ENCODE assay signal across 8 cellular contexts in the genomic region with DNA sequence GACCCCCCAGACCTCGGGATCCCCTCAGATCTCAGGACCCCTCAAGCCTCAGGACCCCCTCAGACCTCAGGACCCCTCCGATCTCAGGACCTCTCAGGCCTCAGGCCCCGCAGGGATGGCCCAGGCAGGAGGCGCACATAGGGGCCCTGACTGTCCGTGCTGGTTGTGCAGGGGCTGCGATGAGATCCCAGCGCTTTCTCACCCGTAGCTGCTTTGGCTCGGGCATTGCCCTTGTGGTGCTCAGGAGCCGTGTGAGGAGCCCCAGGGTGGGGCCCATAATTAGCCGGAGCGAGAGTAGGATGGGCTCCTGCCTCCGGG. TPM values are rescaled to one million over a fixed set of nuclear protein-coding genes. Genes with fewer than 3 reads are reported as not detected.
DNase-seq lines count a peak whose midpoint lies in the region; ATAC-seq and TF ChIP-seq lines count a peak whose summit lies in the region.

No MANE protein-coding gene starts in this region.

- peaks cover 10% of the 10 kb centered on the region for H3K36me3 Mint-ChIP-seq in WTC11

- peak overlapping the region; percentile 56 for H3K4me3 Mint-ChIP-seq in WTC11

- H4K20me1 ChIP-seq in GM23248 (ENCODE audit: insufficient read depth), result no peaks in the 10 kb centered on the region; the same call in 1 of the 2 replicates

- peaks cover 4% of the 10 kb centered on the region; the same call in 1 of the 2 replicates for H3K9me3 Mint-ChIP-seq in WTC11

- peak overlapping the region; percentile 72 for H3K4me2 ChIP-seq in GM23248 (ENCODE audit: unreplicated experiment)

- POLR2A ChIA-PET in WTC11 (lab: Charles Lee), result interaction anchor here (1.6 kb wide), 1 partner anchor 10 kb away, joined by 6 read pairs; no protein-coding TSS in a partner anchor

- peak overlapping the region; percentile 84 for H2AFZ ChIP-seq in GM23248

- H3K9ac ChIP-seq in GM23248, result peak overlapping the region; percentile 97

- H3K27ac ChIP-seq in GM23248 (peak overlapping the region; percentile 64), left ventricle myocardium inferior (replicated peaks) (peak overlapping the region; percentile 92)

- no peaks in the 10 kb centered on the region; the same call in 1 of the 2 replicates for H3K27me3 Mint-ChIP-seq in WTC11 (ENCODE audit: low read depth)

- no peak overlapping the region for H3K27ac Mint-ChIP-seq in WTC11

- CTCF ChIA-PET in WTC11 (lab: Charles Lee), result interaction anchor here (0.9 to 1.7 kb wide), 5 partner anchors 10 to 144 kb away, joined by 3 to 7 read pairs (median 5); no protein-coding TSS in a partner anchor

- in situ Hi-C loops in GM23248 (cut with MboI), result no loop called here

- H3K9me2 ChIP-seq in GM23248 (ENCODE audit: insufficient read depth), result no peaks in the 10 kb centered on the region

- peaks cover 5% of the 10 kb centered on the region; the same call in 1 of the 2 replicates for H3F3A ChIP-seq in GM23248 (ENCODE audit: insufficient read depth)

- WGBS in GM23248 (ENCODE audit: low coverage in 1 of 2, low lambda C conversion rate in 2 of 2, missing lambda C conversion rate in 2 of 2), 2 experiments, result 35 to 47% methylated on average over 11 to 13 of the region's 13 CpGs

- TF ChIP-seq CTCF in WTC11 (IDR thresholded peaks at IDR 0.05) (no peak), left ventricle myocardium inferior (IDR thresholded peaks at IDR 0.05; ENCODE audit: borderline replicate concordance) (no peak)

- peaks cover 38% of the 10 kb centered on the region for H3K79me2 ChIP-seq in GM23248 (ENCODE audit: insufficient read depth)

- H3K4me1 Mint-ChIP-seq in WTC11, result peaks cover 29% of the 10 kb centered on the region

- H3K36me3 ChIP-seq in GM23248 (ENCODE audit: low read depth), result no peaks in the 10 kb centered on the region; the same call in 1 of the 2 replicates
- H3K36me3 ChIP-seq in left ventricle myocardium inferior, result peaks cover 12% of the 10 kb centered on the region

- peak; percentile 22 for DNase-seq in GM23248
- peak; percentile 27 for DNase-seq in WTC11 (ENCODE audit: low spot score)
- DNase-seq in left ventricle myocardium inferior, result no peak
- DNase-seq in skeletal muscle cell (ENCODE audit: low read depth), result no peak
- no peak for DNase-seq in NCI-H748 treated with DMSO at 0.1 percent for 48 hours (lab: John Stamatoyannopoulos, UW)

- H3K4me1 ChIP-seq in GM23248 (ENCODE audit: insufficient read depth) (peaks cover 10% of the 10 kb centered on the region), left ventricle myocardium inferior (peaks cover 26% of the 10 kb centered on the region)

- intact Hi-C loops in left ventricle myocardium inferior (cut with micrococcal nuclease), result no loop called here

- peak overlapping the region; percentile 83 for H3K4me3 ChIP-seq in GM23248
- H3K4me3 ChIP-seq in left ventricle myocardium inferior, result peak overlapping the region; percentile 79
- peak overlapping the region; percentile 67 for H3K4me3 ChIP-seq in skeletal muscle cell (ENCODE audit: low read depth, low read length)

- no peaks in the 10 kb centered on the region for H3K9me3 ChIP-seq in GM23248 (ENCODE audit: low read depth)
- H3K9me3 ChIP-seq in left ventricle myocardium inferior (replicated peaks), result no peaks in the 10 kb centered on the region

- H3K27me3 ChIP-seq in GM23248 (replicated peaks; ENCODE audit: insufficient read depth), result no peaks in the 10 kb centered on the region
- no peaks in the 10 kb centered on the region for H3K27me3 ChIP-seq in left ventricle myocardium inferior (ENCODE audit: low read depth)

- ATAC-seq in WTC11 (peak; percentile 6), HG03442 (IDR thresholded peaks at IDR 0.05; ENCODE audit: unreplicated experiment) (no peak), GM21619 (IDR thresholded peaks at IDR 0.05; ENCODE audit: unreplicated experiment) (no peak), GM19035 (IDR thresholded peaks at IDR 0.05; ENCODE audit: unreplicated experiment) (no peak)

TF ChIP-seq in WTC11, 78 proteins besides CTCF, POLR2A, EP300 and RAD21:
- TF ChIP-seq NR2C2 (CRISPR knock-in tag; IDR thresholded peaks at IDR 0.05) (no peak), SMAD4 (CRISPR knock-in tag; IDR thresholded peaks at IDR 0.05) (no peak), MXD4 (CRISPR knock-in tag; IDR thresholded peaks at IDR 0.05; ENCODE audit: borderline replicate concordance) (no peak), ZNF423 (CRISPR knock-in tag; IDR thresholded peaks at IDR 0.05) (no peak), ELF4 (CRISPR knock-in tag; IDR thresholded peaks at IDR 0.05; ENCODE audit: low read depth) (no peak), E2F4 (CRISPR knock-in tag; IDR thresholded peaks at IDR 0.05; ENCODE audit: borderline replicate concordance, low read depth) (no peak), PRRX2 (CRISPR knock-in tag; IDR thresholded peaks at IDR 0.05) (no peak), FOXJ3 (CRISPR knock-in tag; IDR thresholded peaks at IDR 0.05; ENCODE audit: borderline replicate concordance) (no peak), TEAD4 (CRISPR knock-in tag; IDR thresholded peaks at IDR 0.05) (no peak)
- TF ChIP-seq, protein P1, sequence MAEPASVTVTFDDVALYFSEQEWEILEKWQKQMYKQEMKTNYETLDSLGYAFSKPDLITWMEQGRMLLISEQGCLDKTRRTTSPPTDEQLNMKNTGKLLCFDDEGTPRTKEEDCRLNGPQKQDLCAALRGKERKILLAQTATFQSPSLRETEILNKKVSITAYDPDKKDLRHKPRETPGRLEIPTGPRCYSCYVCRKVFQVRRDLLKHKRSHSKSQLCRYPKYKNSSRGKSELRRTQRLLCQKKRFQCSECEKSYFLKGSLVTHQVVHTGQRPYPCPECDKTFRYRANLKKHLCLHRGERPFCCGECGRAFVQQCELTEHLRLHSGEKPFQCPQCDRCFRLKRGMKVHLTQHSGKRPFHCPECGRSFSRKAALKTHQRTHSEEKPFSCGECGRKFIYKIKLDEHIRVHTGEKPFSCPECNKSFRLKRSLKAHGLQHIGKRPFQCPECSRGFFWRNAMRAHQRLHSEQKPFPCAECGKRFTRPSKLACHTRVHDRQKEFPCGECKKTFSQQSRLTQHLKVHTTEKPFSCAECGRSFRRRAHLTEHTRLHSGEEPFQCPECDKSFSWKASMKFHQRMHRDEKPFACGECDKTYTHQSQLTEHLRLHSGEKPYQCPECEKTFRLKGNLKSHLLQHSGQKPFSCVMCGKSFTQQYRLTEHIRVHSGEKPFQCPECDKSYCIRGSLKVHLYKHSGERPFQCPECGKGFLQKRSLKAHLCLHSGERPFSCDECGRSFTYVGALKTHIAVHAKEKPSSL (CRISPR knock-in tag; conservative IDR thresholded peaks at IDR 0.05), result no peak
- TF ChIP-seq, protein P2, sequence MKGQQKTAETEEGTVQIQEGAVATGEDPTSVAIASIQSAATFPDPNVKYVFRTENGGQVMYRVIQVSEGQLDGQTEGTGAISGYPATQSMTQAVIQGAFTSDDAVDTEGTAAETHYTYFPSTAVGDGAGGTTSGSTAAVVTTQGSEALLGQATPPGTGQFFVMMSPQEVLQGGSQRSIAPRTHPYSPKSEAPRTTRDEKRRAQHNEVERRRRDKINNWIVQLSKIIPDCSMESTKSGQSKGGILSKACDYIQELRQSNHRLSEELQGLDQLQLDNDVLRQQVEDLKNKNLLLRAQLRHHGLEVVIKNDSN (CRISPR knock-in tag; IDR thresholded peaks at IDR 0.05), result no peak

RNA-seq across cellular contexts. Expression of gene LPCAT1, which starts 0.7 kb away (rescaled TPM):
- total RNA-seq in GM23248 (2014; rRNA removed; shearing (Covaris generic)), result 31.6 and 48.4 TPM in 2 replicates
- polyA plus RNA-seq in GM23248 (2016; fragmentation: Nextera tagmentation; extraction: Ambion mirVana), result 19.2 and 22.2 TPM in 2 replicates
- total RNA-seq in WTC11 (2021) (206 to 215 TPM (median 210 TPM) in 3 replicates), left ventricle myocardium inferior (11.0 TPM)

Comparison
In these comparisons a context has a peak if more than half of its experiments do, and no peak if none do; other contexts are left out.
1. DNase-seq: peak in GM23248 (single experiment) and WTC11 (single experiment); none in left ventricle myocardium inferior (single experiment), skeletal muscle cell (single experiment) and NCI-H748 treated with DMSO at 0.1 percent for 48 hours (single experiment).
2. Peak in every context shown above with its lines, with median percentiles within 50 percentile points of each other: H3K4me3 ChIP-seq.